Comparison of ENCODE assay signal across 15 cellular contexts in the genomic region with DNA sequence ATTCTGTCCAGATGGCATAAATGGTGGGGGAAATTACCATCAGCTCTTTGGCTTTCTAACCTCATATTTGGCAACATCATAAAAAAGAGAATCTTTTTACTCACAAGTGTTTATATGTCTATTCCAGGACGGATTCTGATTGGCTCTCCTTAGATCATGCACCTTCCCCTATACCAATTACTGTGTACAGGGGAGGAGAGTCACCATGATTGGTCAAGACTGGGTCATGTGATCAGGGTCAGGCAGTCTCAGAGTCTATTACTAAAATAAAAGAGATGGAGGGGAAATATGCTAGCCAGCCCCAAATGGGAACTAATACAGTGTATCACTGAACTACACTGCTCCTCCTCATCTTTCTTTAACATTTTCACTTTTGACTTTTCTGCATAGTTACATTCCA.
DNase-seq lines count a peak whose midpoint lies in the region; ATAC-seq, FAIRE-seq and TF ChIP-seq lines count a peak whose summit lies in the region.
"Had no signal": no experiment of that assay in that cellular context is flagged by ENCODE, and none has a peak within 500 bp of the region (broad histone marks: within the 10 kb centered on the region; RNA-seq: fewer than 3 reads in every experiment).

No MANE protein-coding gene starts in this region.

- H4K20me1 ChIP-seq in K562 (replicated peaks; ENCODE audit: control insufficient read depth, insufficient read depth, low read length), result no peaks in the 10 kb centered on the region; the same call in 1 of the 2 replicates

- H3K4me3 ChIP-seq in GM12865 (ENCODE audit: low read depth, low read length), result no peak overlapping the region
- H3K4me3 ChIP-seq in K562, result no peak overlapping the region
- H3K4me3 ChIP-seq: GM12878, HAP-1 had no signal

- H3K4me1 ChIP-seq in K562 (replicated peaks in 1 of 2; ENCODE audit: control insufficient read depth in 2 of 2, insufficient read depth in 2 of 2, low read length in 2 of 2), result no peaks in the 10 kb centered on the region
- H3K4me1 ChIP-seq: Caco-2, HAP-1 had no signal

- H2AFZ ChIP-seq in K562 (ENCODE audit: low read depth, low read length), result no peak overlapping the region

- peak; percentile 5 for DNase-seq in GM12865 (ENCODE audit: low read depth)
- peak; percentile 51 for DNase-seq in NCI-H82 (lab: John Stamatoyannopoulos, UW)
- DNase-seq in K562 (ENCODE audit: extremely low read depth in 1 of 4, low spot score in 3 of 4), result peak; percentile 6 to 67 (median 59)
- no peak for DNase-seq in C1 segment of cervical spinal cord (lab: John Stamatoyannopoulos, UW)
- DNase-seq in mucosa of gallbladder (ENCODE audit: low spot score), result no peak
- DNase-seq: Caco-2; CD8-positive, alpha-beta memory T cell; KG1 had no signal

- H3K9ac ChIP-seq in K562 (ENCODE audit: insufficient read depth in 1 of 2, low read depth in 2 of 2, low read length in 2 of 2), result no peak overlapping the region

- intact Hi-C loops in K562 (cut with micrococcal nuclease), result no loop called here

- in situ Hi-C loops in K562 (cut with MboI), result no loop called here

- WGBS in K562 (ENCODE audit: insufficient coverage, low coverage, missing lambda C conversion rate), result 0% methylated on average over 1 of the region's 1 CpG

- H3K27me3 ChIP-seq in K562 (ENCODE audit: control insufficient read depth in 2 of 2, insufficient read depth in 2 of 2, low read length in 2 of 2), result no peaks in the 10 kb centered on the region

- TF ChIP-seq POLR2A in K562 (conservative IDR thresholded peaks at IDR 0.05), result no peak

- CTCF ChIA-PET in K562 (lab: Yijun Ruan, JAX; ENCODE audit: low intra/inter-chr PET ratio), result no interaction called here

- TF ChIP-seq RAD21 in K562 (CRISPR knock-in tag; conservative IDR thresholded peaks at IDR 0.05 in 1 of 2, IDR thresholded peaks at IDR 0.05 in 1 of 2), result no peak

- BruUV-seq in K562 (replicated peaks; lab: Mats Ljungman, UMichigan), result no TSS peak

- H3K9me1 ChIP-seq in K562 (ENCODE audit: control insufficient read depth, insufficient read depth, low read length), result no peaks in the 10 kb centered on the region

- no peak overlapping the region for H3K27ac ChIP-seq in K562 (ENCODE audit: extremely low read depth, low read depth, low read length)

- POLR2A ChIA-PET in K562 (lab: Yijun Ruan, JAX), result no interaction called here

- no peak for FAIRE-seq in K562 (lab: Jason Lieb, UNC)
- FAIRE-seq: A204.1, GM12878, GM18507, H1 had no signal

- no peaks in the 10 kb centered on the region for H3K9me3 ChIP-seq in K562 (replicated peaks; ENCODE audit: control insufficient read depth, insufficient read depth, low read depth, low read length)
- H3K9me3 ChIP-seq: Caco-2, HAP-1 had no signal

- H3K79me2 ChIP-seq in K562 (ENCODE audit: control insufficient read depth, insufficient read depth, low read length), result no peaks in the 10 kb centered on the region

- TF ChIP-seq CTCF in GM12865 (IDR thresholded peaks at IDR 0.05; ENCODE audit: insufficient read depth, low read depth, low read length, missing control alignments), result no peak
- TF ChIP-seq CTCF in K562 (IDR thresholded peaks at IDR 0.05 in 2 of 3, conservative IDR thresholded peaks at IDR 0.05 in 1 of 3; ENCODE audit: insufficient read depth in 2 of 3, low read depth in 1 of 3, low read length in 3 of 3), result no peak

- H3K36me3 ChIP-seq in K562 (ENCODE audit: control insufficient read depth, insufficient read depth, low read length), result no peaks in the 10 kb centered on the region
- H3K36me3 ChIP-seq: HAP-1 had no signal

- TF ChIP-seq EP300 in K562 (IDR thresholded peaks at IDR 0.05; ENCODE audit: low read length), result no peak

- no peak overlapping the region for H3K4me2 ChIP-seq in K562 (ENCODE audit: insufficient read depth, low read length)

- ATAC-seq in K562, result peak; percentile 61; the same call in 2 of the 3 replicates
- no peak for ATAC-seq in GM21737 (IDR thresholded peaks at IDR 0.05; ENCODE audit: unreplicated experiment)
- ATAC-seq in HG03520 (IDR thresholded peaks at IDR 0.05; ENCODE audit: unreplicated experiment), result no peak
- ATAC-seq: GM12878 had no signal

TF ChIP-seq in K562, 482 proteins besides CTCF, POLR2A, EP300 and RAD21:
- TF ChIP-seq TFE3 (CRISPR knock-in tag; IDR thresholded peaks at IDR 0.05) (peak; percentile 50), NFYB (IDR thresholded peaks at IDR 0.05; ENCODE audit: extremely low read depth, insufficient read length) (peak; percentile 10), JUN (IDR thresholded peaks at IDR 0.05; ENCODE audit: borderline replicate concordance, low read depth, low read length) (no peak), JUN (CRISPR knock-in tag; IDR thresholded peaks at IDR 0.05; ENCODE audit: borderline replicate concordance) (no peak), RAD51 (IDR thresholded peaks at IDR 0.05; ENCODE audit: borderline replicate concordance, low read depth) (0 out of 2 replicates have a peak, but pooled peaks have one; percentile 43), TOE1 (IDR thresholded peaks at IDR 0.05; ENCODE audit: borderline replicate concordance) (0 out of 2 replicates have a peak, but pooled peaks have one; percentile 29), TOE1 (CRISPR knock-in tag; IDR thresholded peaks at IDR 0.05; ENCODE audit: borderline replicate concordance, low read depth) (no peak)
- TF ChIP-seq, protein P1, sequence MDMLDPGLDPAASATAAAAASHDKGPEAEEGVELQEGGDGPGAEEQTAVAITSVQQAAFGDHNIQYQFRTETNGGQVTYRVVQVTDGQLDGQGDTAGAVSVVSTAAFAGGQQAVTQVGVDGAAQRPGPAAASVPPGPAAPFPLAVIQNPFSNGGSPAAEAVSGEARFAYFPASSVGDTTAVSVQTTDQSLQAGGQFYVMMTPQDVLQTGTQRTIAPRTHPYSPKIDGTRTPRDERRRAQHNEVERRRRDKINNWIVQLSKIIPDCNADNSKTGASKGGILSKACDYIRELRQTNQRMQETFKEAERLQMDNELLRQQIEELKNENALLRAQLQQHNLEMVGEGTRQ (CRISPR knock-in tag; IDR thresholded peaks at IDR 0.05), result peak; percentile 42; the same call in 1 of the 2 replicates

Comparison
In these comparisons a context has a peak if more than half of its experiments do, and no peak if none do; other contexts are left out.
1. DNase-seq: peak in GM12865 (single experiment), NCI-H82 (single experiment) and K562 (4 of 4); none in C1 segment of cervical spinal cord (0 of 14) and mucosa of gallbladder (single experiment).